1 cellular context compared by ENCODE assay signal in the genomic region with DNA sequence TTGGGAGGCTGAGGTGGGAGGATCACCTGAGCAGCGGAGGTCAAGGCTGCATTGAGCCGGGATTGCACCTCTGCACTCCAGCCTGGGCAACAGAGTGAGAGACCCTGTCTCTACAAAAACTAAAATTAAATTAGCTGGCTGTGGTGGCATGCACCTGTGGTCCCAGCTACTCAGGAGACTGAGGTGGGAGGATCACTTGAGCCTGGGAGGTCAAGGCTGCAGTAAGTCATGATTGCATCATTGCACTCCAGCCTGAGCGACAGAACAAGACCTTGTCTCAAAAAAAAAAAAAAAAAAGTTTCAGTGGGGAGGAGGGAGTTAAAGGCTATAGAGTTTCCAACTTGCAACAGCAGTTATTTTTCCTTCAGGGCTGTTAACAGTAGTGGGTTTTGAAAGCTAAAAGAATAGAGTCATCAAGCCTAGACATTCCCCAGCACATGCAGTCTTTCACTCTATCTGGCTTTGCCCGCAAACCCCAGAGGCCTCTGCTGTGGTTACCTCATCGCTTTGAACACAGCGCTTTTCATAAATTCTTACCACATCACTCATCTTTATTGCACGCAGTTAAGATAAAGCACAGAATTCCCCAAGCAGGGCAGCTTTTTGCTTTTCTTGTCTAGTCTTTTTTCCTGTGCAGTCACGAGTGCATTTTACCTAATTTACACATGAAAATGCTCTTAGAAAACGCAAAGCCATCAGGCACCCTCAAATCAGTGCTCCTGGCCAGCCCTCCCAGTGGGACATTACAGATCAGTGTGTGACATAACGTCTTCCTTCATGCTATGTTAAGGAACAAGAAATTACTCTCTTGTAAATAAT.
TF ChIP-seq lines count a peak whose summit lies in the region.

No MANE protein-coding gene starts in this region.

TF ChIP-seq in SK-N-SH, 30 proteins besides CTCF, POLR2A, EP300 and RAD21 (continued from another document):
- TF ChIP-seq TAF1 (IDR thresholded peaks at IDR 0.05; ENCODE audit: borderline replicate concordance, low read depth, low read length) (no peak), FOXM1 (IDR thresholded peaks at IDR 0.05; ENCODE audit: low read depth) (peak; percentile 49; the same call in 1 of the 2 replicates), NFIC (IDR thresholded peaks at IDR 0.05; ENCODE audit: borderline replicate concordance) (peak; percentile 49; the same call in 1 of the 2 replicates), RXRA (IDR thresholded peaks at IDR 0.05; ENCODE audit: borderline replicate concordance, low read depth) (no peak; the same call in 1 of the 2 replicates), TCF12 (IDR thresholded peaks at IDR 0.05) (peak; percentile 94), FOSL2 (IDR thresholded peaks at IDR 0.05; ENCODE audit: borderline replicate concordance, low read depth) (peak; percentile 83), POLR2AphosphoS5 (IDR thresholded peaks at IDR 0.05; ENCODE audit: low read depth, low read length) (peak; percentile 68; the same call in 1 of the 2 replicates), EZH2phosphoT487 (IDR thresholded peaks at IDR 0.05; ENCODE audit: borderline replicate concordance, low read depth) (no peak), CHD2 (IDR thresholded peaks at IDR 0.05; ENCODE audit: low read length, partially characterized antibody) (no peak), GABPA (IDR thresholded peaks at IDR 0.05; ENCODE audit: low read depth) (peak; percentile 24; the same call in 1 of the 2 replicates), FOXJ3 (CRISPR knock-in tag; IDR thresholded peaks at IDR 0.05) (no peak), RFX5 (IDR thresholded peaks at IDR 0.05; ENCODE audit: low read length) (no peak), GATA2 (CRISPR knock-in tag; IDR thresholded peaks at IDR 0.05) (no peak), TEAD4 (IDR thresholded peaks at IDR 0.05; ENCODE audit: borderline replicate concordance, insufficient read depth) (peak; percentile 91)
- TF ChIP-seq, protein P1, sequence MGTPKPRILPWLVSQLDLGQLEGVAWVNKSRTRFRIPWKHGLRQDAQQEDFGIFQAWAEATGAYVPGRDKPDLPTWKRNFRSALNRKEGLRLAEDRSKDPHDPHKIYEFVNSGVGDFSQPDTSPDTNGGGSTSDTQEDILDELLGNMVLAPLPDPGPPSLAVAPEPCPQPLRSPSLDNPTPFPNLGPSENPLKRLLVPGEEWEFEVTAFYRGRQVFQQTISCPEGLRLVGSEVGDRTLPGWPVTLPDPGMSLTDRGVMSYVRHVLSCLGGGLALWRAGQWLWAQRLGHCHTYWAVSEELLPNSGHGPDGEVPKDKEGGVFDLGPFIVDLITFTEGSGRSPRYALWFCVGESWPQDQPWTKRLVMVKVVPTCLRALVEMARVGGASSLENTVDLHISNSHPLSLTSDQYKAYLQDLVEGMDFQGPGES (IDR thresholded peaks at IDR 0.05; ENCODE audit: low read depth, low read length), result no peak
- TF ChIP-seq, protein P2, sequence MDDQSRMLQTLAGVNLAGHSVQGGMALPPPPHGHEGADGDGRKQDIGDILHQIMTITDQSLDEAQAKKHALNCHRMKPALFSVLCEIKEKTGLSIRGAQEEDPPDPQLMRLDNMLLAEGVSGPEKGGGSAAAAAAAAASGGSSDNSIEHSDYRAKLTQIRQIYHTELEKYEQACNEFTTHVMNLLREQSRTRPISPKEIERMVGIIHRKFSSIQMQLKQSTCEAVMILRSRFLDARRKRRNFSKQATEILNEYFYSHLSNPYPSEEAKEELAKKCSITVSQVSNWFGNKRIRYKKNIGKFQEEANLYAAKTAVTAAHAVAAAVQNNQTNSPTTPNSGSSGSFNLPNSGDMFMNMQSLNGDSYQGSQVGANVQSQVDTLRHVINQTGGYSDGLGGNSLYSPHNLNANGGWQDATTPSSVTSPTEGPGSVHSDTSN (IDR thresholded peaks at IDR 0.05), result peak; percentile 91
- TF ChIP-seq, protein P3, sequence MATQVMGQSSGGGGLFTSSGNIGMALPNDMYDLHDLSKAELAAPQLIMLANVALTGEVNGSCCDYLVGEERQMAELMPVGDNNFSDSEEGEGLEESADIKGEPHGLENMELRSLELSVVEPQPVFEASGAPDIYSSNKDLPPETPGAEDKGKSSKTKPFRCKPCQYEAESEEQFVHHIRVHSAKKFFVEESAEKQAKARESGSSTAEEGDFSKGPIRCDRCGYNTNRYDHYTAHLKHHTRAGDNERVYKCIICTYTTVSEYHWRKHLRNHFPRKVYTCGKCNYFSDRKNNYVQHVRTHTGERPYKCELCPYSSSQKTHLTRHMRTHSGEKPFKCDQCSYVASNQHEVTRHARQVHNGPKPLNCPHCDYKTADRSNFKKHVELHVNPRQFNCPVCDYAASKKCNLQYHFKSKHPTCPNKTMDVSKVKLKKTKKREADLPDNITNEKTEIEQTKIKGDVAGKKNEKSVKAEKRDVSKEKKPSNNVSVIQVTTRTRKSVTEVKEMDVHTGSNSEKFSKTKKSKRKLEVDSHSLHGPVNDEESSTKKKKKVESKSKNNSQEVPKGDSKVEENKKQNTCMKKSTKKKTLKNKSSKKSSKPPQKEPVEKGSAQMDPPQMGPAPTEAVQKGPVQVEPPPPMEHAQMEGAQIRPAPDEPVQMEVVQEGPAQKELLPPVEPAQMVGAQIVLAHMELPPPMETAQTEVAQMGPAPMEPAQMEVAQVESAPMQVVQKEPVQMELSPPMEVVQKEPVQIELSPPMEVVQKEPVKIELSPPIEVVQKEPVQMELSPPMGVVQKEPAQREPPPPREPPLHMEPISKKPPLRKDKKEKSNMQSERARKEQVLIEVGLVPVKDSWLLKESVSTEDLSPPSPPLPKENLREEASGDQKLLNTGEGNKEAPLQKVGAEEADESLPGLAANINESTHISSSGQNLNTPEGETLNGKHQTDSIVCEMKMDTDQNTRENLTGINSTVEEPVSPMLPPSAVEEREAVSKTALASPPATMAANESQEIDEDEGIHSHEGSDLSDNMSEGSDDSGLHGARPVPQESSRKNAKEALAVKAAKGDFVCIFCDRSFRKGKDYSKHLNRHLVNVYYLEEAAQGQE (IDR thresholded peaks at IDR 0.05; ENCODE audit: low read depth, low read length), result no peak
